ENCODE assay signal across 27 cellular contexts in genomic region chr18:36451454-36452251, GRCh38.
A peak's percentile ranks its signal among the peaks of the same experiment; 100 is the strongest.
DNase-seq lines count a peak whose midpoint lies in the region; ATAC-seq, FAIRE-seq and TF ChIP-seq lines count a peak whose summit lies in the region.
"Had no signal": no experiment of that assay in that cellular context is flagged by ENCODE, and none has a peak within 500 bp of the region (broad histone marks: within the 10 kb centered on the region; RNA-seq: fewer than 3 reads in every experiment).

No MANE protein-coding gene starts in this region.

- no peaks in the 10 kb centered on the region for H3K9me3 ChIP-seq in right atrium auricular region
- no peaks in the 10 kb centered on the region for H3K9me3 ChIP-seq in keratinocyte (ENCODE audit: control insufficient read depth, low read depth, low read length)
- H3K9me3 ChIP-seq in ovary = no peaks in the 10 kb centered on the region
- H3K9me3 ChIP-seq: body of pancreas, testis had no signal

- ATAC-seq in Right ventricle myocardium superior (ENCODE audit: poor library complexity) (peak; percentile 13), GM18517 (IDR thresholded peaks at IDR 0.05; ENCODE audit: unreplicated experiment) (no peak), HG03457 (IDR thresholded peaks at IDR 0.05; ENCODE audit: unreplicated experiment) (no peak)
- ATAC-seq: body of pancreas; naive thymus-derived CD8-positive, alpha-beta T cell had no signal

- H3K36me3 ChIP-seq in right atrium auricular region (no peaks in the 10 kb centered on the region), keratinocyte (ENCODE audit: control insufficient read depth in 2 of 2, extremely low read depth in 1 of 2, insufficient read depth in 2 of 2, low read length in 2 of 2) (no peaks in the 10 kb centered on the region), ovary (no peaks in the 10 kb centered on the region)

- no peak overlapping the region for H3K4me3 Mint-ChIP-seq in chondrocyte (ENCODE audit: unreplicated experiment)
- H3K4me3 Mint-ChIP-seq: activated naive CD8-positive, alpha-beta T cell treated with anti-CD3 and anti-CD28 coated beads for 36 hours; activated T-helper 1 cell treated with anti-CD3 and anti-CD28 coated beads, Interleukin-12 subunit alpha, Interleukin-12 subunit beta, Interleukin-2, Interleukin-4 antibody, amounts not matched to agents 30 ng/mL and 10 ng/mL and 1 ng/mL, durations not matched to agents 14 hours and 24 hours and 36 hours; immature natural killer cell; naive thymus-derived CD8-positive, alpha-beta T cell had no signal

- TF ChIP-seq CTCF in right atrium auricular region (IDR thresholded peaks at IDR 0.05) = no peak
- TF ChIP-seq CTCF in chondrocyte (IDR thresholded peaks at IDR 0.05) = no peak
- TF ChIP-seq CTCF in keratinocyte (optimal IDR thresholded peaks at IDR 0.05 in 1 of 3, IDR thresholded peaks at IDR 0.05 in 1 of 3, conservative IDR thresholded peaks at IDR 0.05 in 1 of 3; ENCODE audit: extremely low read depth in 1 of 3, insufficient read depth in 2 of 3, low read length in 3 of 3) = no peak
- TF ChIP-seq CTCF in ovary (IDR thresholded peaks at IDR 0.05) = no peak

- DNase-seq in Right ventricle myocardium superior = no peak
- no peak for DNase-seq in right atrium auricular region (ENCODE audit: low spot score)
- no peak for DNase-seq in chondrocyte (ENCODE audit: low spot score)
- DNase-seq in keratinocyte (ENCODE audit: low read depth, low spot score) = no peak
- DNase-seq in ovary = no peak
- DNase-seq in SK-N-DZ (ENCODE audit: low spot score) = no peak
- DNase-seq: activated CD4-positive, CD25-positive, alpha-beta regulatory T cell treated with anti-CD3 and anti-CD28 coated beads, Interleukin-2, amount 50 U/mL, for 72 hours; activated naive CD8-positive, alpha-beta T cell treated with anti-CD3 and anti-CD28 coated beads for 36 hours; body of pancreas; C1 segment of cervical spinal cord; dermis blood vessel endothelial cell; GF-D8; immature natural killer cell; KBM-7; naive thymus-derived CD8-positive, alpha-beta T cell; NCI-H2029 treated with DMSO at 0.1 percent for 48 hours; NCI-H524; testis had no signal

- peak overlapping the region; percentile 42 for H2AFZ ChIP-seq in keratinocyte (ENCODE audit: control insufficient read depth, low read length)

- no peak for TF ChIP-seq EP300 in ovary (IDR thresholded peaks at IDR 0.05)

- TF ChIP-seq POLR2A in ovary (IDR thresholded peaks at IDR 0.05) = no peak

- intact Hi-C loops in Right ventricle myocardium superior (cut with DNase I) (no loop called here), ovary (cut with DNase I) (no loop called here)

- H3K4me1 ChIP-seq in right atrium auricular region (peaks cover 0 to 31% of the 10 kb centered on the region in 2 donors), keratinocyte (ENCODE audit: control insufficient read depth, extremely low read depth, insufficient read depth, low read length) (peaks cover 31% of the 10 kb centered on the region), ovary (ENCODE audit: insufficient read depth) (peaks cover 3% of the 10 kb centered on the region)
- H3K4me1 ChIP-seq: testis had no signal

- no peaks in the 10 kb centered on the region for H3K27me3 Mint-ChIP-seq in chondrocyte (ENCODE audit: low read depth)

- peaks cover 60% of the 10 kb centered on the region for H3K4me1 Mint-ChIP-seq in chondrocyte (ENCODE audit: low read depth)
- H3K4me1 Mint-ChIP-seq: activated naive CD8-positive, alpha-beta T cell treated with anti-CD3 and anti-CD28 coated beads for 36 hours; immature natural killer cell; naive thymus-derived CD8-positive, alpha-beta T cell had no signal

- no peak overlapping the region for H3K9ac ChIP-seq in keratinocyte (ENCODE audit: control insufficient read depth, extremely low read depth, insufficient read depth, low read length)

- WGBS in ovary, 3 donors = 90 to 94% (median 90%) methylated on average over 15 of the region's 15 CpGs

- peaks cover 2% of the 10 kb centered on the region for H3K9me3 Mint-ChIP-seq in chondrocyte (ENCODE audit: low read depth)
- H3K9me3 Mint-ChIP-seq: activated naive CD8-positive, alpha-beta T cell treated with anti-CD3 and anti-CD28 coated beads for 36 hours; activated T-helper 1 cell treated with anti-CD3 and anti-CD28 coated beads, Interleukin-12 subunit alpha, Interleukin-12 subunit beta, Interleukin-2, Interleukin-4 antibody, amounts not matched to agents 30 ng/mL and 10 ng/mL and 1 ng/mL, durations not matched to agents 14 hours and 24 hours and 36 hours; naive thymus-derived CD8-positive, alpha-beta T cell had no signal

- H3K4me3 ChIP-seq in right atrium auricular region (no peak overlapping the region), keratinocyte (ENCODE audit: control insufficient read depth in 2 of 3, extremely low read depth in 1 of 3, insufficient read depth in 2 of 3, low read depth in 1 of 3, low read length in 3 of 3) (peak overlapping the region in 1 of 3 experiments; percentile 13), ovary (no peak overlapping the region)
- H3K4me3 ChIP-seq: body of pancreas, lung, SK-N-MC, testis had no signal

- no peaks in the 10 kb centered on the region for H4K20me1 ChIP-seq in keratinocyte (ENCODE audit: control insufficient read depth, extremely low read depth, insufficient read depth, low read length)

- H3K27ac Mint-ChIP-seq in chondrocyte (ENCODE audit: unreplicated experiment) = peak overlapping the region; percentile 24
- H3K27ac Mint-ChIP-seq: activated naive CD8-positive, alpha-beta T cell treated with anti-CD3 and anti-CD28 coated beads for 36 hours; activated T-helper 1 cell treated with anti-CD3 and anti-CD28 coated beads, Interleukin-12 subunit alpha, Interleukin-12 subunit beta, Interleukin-2, Interleukin-4 antibody, amounts not matched to agents 30 ng/mL and 10 ng/mL and 1 ng/mL, durations not matched to agents 14 hours and 24 hours and 36 hours; immature natural killer cell; naive thymus-derived CD8-positive, alpha-beta T cell had no signal

- dilution Hi-C loops in keratinocyte (cut with MboI; ENCODE audit: extremely low pct_ligation_motif_present, low sequenced_read_pairs) = no loop called here

- H3K36me3 Mint-ChIP-seq in chondrocyte (ENCODE audit: low read depth) = no peaks in the 10 kb centered on the region
- H3K36me3 Mint-ChIP-seq: activated naive CD8-positive, alpha-beta T cell treated with anti-CD3 and anti-CD28 coated beads for 36 hours; immature natural killer cell; naive thymus-derived CD8-positive, alpha-beta T cell had no signal

- H3K79me2 ChIP-seq in keratinocyte (ENCODE audit: control insufficient read depth, insufficient read depth, low read length) = no peaks in the 10 kb centered on the region

- peak overlapping the region; percentile 49 for H3K4me2 ChIP-seq in keratinocyte (ENCODE audit: control insufficient read depth, extremely low read depth, insufficient read depth, low read depth, low read length)

- no peaks in the 10 kb centered on the region for H3K27me3 ChIP-seq in right atrium auricular region
- H3K27me3 ChIP-seq in keratinocyte (ENCODE audit: control insufficient read depth, extremely low read depth, insufficient read depth, low read length) = no peaks in the 10 kb centered on the region
- H3K27me3 ChIP-seq in ovary = no peaks in the 10 kb centered on the region
- H3K27me3 ChIP-seq: body of pancreas, testis had no signal

- H3K27ac ChIP-seq in right atrium auricular region = no peak overlapping the region
- H3K27ac ChIP-seq in keratinocyte (ENCODE audit: control insufficient read depth, insufficient read depth, low read length) = peak overlapping the region; percentile 39
- no peak overlapping the region for H3K27ac ChIP-seq in ovary
- H3K27ac ChIP-seq: body of pancreas, epithelial cell of prostate, HL-60, SK-N-MC, testis had no signal

- H3K9me1 ChIP-seq in keratinocyte (ENCODE audit: control insufficient read depth, extremely low read depth, insufficient read depth, low read length) = peaks cover 4% of the 10 kb centered on the region

- FAIRE-seq in keratinocyte (lab: Jason Lieb, UNC) = peak; percentile 71
- FAIRE-seq: A204.1, GM12891 had no signal
